In genomic region chr10:129465796-129466702, GRCh38 we compare ENCODE assay signal across 8 cellular contexts. TPM values are rescaled to one million over a fixed set of nuclear protein-coding genes. Genes with fewer than 3 reads are reported as not detected.
DNase-seq lines count a peak whose midpoint lies in the region; ATAC-seq, FAIRE-seq and TF ChIP-seq lines count a peak whose summit lies in the region.

No MANE protein-coding gene starts in this region.

- TF ChIP-seq CTCF in BE2C (IDR thresholded peaks at IDR 0.05; ENCODE audit: low read depth, low read length) (no peak), keratinocyte (optimal IDR thresholded peaks at IDR 0.05 in 1 of 3, IDR thresholded peaks at IDR 0.05 in 1 of 3, conservative IDR thresholded peaks at IDR 0.05 in 1 of 3; ENCODE audit: extremely low read depth in 1 of 3, insufficient read depth in 2 of 3, low read length in 3 of 3) (no peak), tibial artery (IDR thresholded peaks at IDR 0.05) (no peak)

- DNase-seq in BE2C (no peak), keratinocyte (ENCODE audit: low read depth, low spot score) (no peak), tibial artery (no peak), HEK293T (ENCODE audit: extremely low spot score) (no peak)
- DNase-seq in activated effector memory CD4-positive, alpha-beta T cell treated with anti-CD3 and anti-CD28 coated beads, Interleukin-2, amount 50 U/mL, for 16 hours = no peak
- no peak for DNase-seq in stimulated activated CD4-positive, alpha-beta T cell treated with anti-CD3 and anti-CD28 coated beads, Interleukin-2, amount 100 ng/mL, for 48 hours

- H3K9me3 ChIP-seq in BE2C = no peaks in the 10 kb centered on the region
- H3K9me3 ChIP-seq in keratinocyte (ENCODE audit: control insufficient read depth, low read depth, low read length) = no peaks in the 10 kb centered on the region
- no peaks in the 10 kb centered on the region for H3K9me3 ChIP-seq in tibial artery

- H3K36me3 ChIP-seq in BE2C (no peaks in the 10 kb centered on the region), keratinocyte (ENCODE audit: control insufficient read depth in 2 of 2, extremely low read depth in 1 of 2, insufficient read depth in 2 of 2, low read length in 2 of 2) (no peaks in the 10 kb centered on the region), tibial artery (peaks cover 0 to 8% (median 0%) of the 10 kb centered on the region in 3 donors)

- H3K9me1 ChIP-seq in keratinocyte (ENCODE audit: control insufficient read depth, extremely low read depth, insufficient read depth, low read length) = no peaks in the 10 kb centered on the region

- H3K27me3 ChIP-seq in BE2C = no peaks in the 10 kb centered on the region
- H3K27me3 ChIP-seq in keratinocyte (ENCODE audit: control insufficient read depth, extremely low read depth, insufficient read depth, low read length) = no peaks in the 10 kb centered on the region
- no peaks in the 10 kb centered on the region for H3K27me3 ChIP-seq in tibial artery

- peak overlapping the region; percentile 79 for H3K4me3 Mint-ChIP-seq in activated T-helper 17 cell treated with anti-CD3 and anti-CD28 coated beads, Interleukin-2, amount 50 U/mL, for 72 hours

- H3K27me3 Mint-ChIP-seq in activated T-helper 17 cell treated with anti-CD3 and anti-CD28 coated beads, Interleukin-2, amount 50 U/mL, for 72 hours = no peaks in the 10 kb centered on the region

- POLR2A ChIA-PET in HEK293T (lab: Yijun Ruan, JAX) = interaction anchor here (1.0 kb wide), 1 partner anchor 12 kb away, joined by 3 read pairs; no protein-coding TSS in a partner anchor

- dilution Hi-C loops in keratinocyte (cut with MboI; ENCODE audit: extremely low pct_ligation_motif_present, low sequenced_read_pairs) = no loop called here

- CTCF ChIA-PET in HEK293T (lab: Yijun Ruan, JAX) = no interaction called here

- H3K4me1 Mint-ChIP-seq in activated T-helper 17 cell treated with anti-CD3 and anti-CD28 coated beads, Interleukin-2, amount 50 U/mL, for 72 hours = no peaks in the 10 kb centered on the region

- H3K4me1 ChIP-seq in BE2C (peaks cover 4% of the 10 kb centered on the region; the same call in 1 of the 2 replicates), keratinocyte (ENCODE audit: control insufficient read depth, extremely low read depth, insufficient read depth, low read length) (peaks cover 12% of the 10 kb centered on the region), tibial artery (peaks cover 0 to 17% (median 12%) of the 10 kb centered on the region in 4 donors)

- ATAC-seq in HG02623 (IDR thresholded peaks at IDR 0.05; ENCODE audit: unreplicated experiment) = peak; percentile 3
- ATAC-seq in activated T-helper 17 cell treated with anti-CD3 and anti-CD28 coated beads, Interleukin-2, amount 50 U/mL, for 72 hours (replicated peaks) = no peak

- intact Hi-C loops in tibial artery (cut with DNase I; ENCODE audit: low total_unique reads) = loop anchor here (10.0 kb wide), 1 partner anchor 489 kb away; no protein-coding TSS in a partner anchor

- H2AFZ ChIP-seq in keratinocyte (ENCODE audit: control insufficient read depth, low read length) = peak overlapping the region; percentile 92

- peak overlapping the region; percentile 72 for H3K4me2 ChIP-seq in keratinocyte (ENCODE audit: control insufficient read depth, extremely low read depth, insufficient read depth, low read depth, low read length)

- H3K27ac ChIP-seq in keratinocyte (ENCODE audit: control insufficient read depth, insufficient read depth, low read length) = peak overlapping the region; percentile 27
- peak overlapping the region; percentile 81 to 88 for H3K27ac ChIP-seq in tibial artery

- H3K4me3 ChIP-seq in BE2C (ENCODE audit: low read depth, low read length) = peak overlapping the region; percentile 50
- H3K4me3 ChIP-seq in keratinocyte (ENCODE audit: control insufficient read depth in 2 of 3, extremely low read depth in 1 of 3, insufficient read depth in 2 of 3, low read depth in 1 of 3, low read length in 3 of 3) = peak overlapping the region; percentile 46 to 61 (median 58)
- peak overlapping the region; percentile 59 to 93 for H3K4me3 ChIP-seq in tibial artery

- peaks cover 11% of the 10 kb centered on the region for H3K36me3 Mint-ChIP-seq in activated T-helper 17 cell treated with anti-CD3 and anti-CD28 coated beads, Interleukin-2, amount 50 U/mL, for 72 hours (ENCODE audit: low read depth)

- peak overlapping the region; percentile 68 for H3K9ac ChIP-seq in keratinocyte (ENCODE audit: control insufficient read depth, extremely low read depth, insufficient read depth, low read length)

- no peaks in the 10 kb centered on the region for H3K9me3 Mint-ChIP-seq in activated T-helper 17 cell treated with anti-CD3 and anti-CD28 coated beads, Interleukin-2, amount 50 U/mL, for 72 hours

- H4K20me1 ChIP-seq in keratinocyte (ENCODE audit: control insufficient read depth, extremely low read depth, insufficient read depth, low read length) = no peaks in the 10 kb centered on the region

- no peak overlapping the region for H3K27ac Mint-ChIP-seq in activated T-helper 17 cell treated with anti-CD3 and anti-CD28 coated beads, Interleukin-2, amount 50 U/mL, for 72 hours

- peak; percentile 5 for FAIRE-seq in keratinocyte (lab: Jason Lieb, UNC)

- no peaks in the 10 kb centered on the region for H3K79me2 ChIP-seq in keratinocyte (ENCODE audit: control insufficient read depth, insufficient read depth, low read length)

TF ChIP-seq in HEK293T, 16 proteins besides CTCF, POLR2A, EP300 and RAD21:
- TF ChIP-seq FOXM1 (IDR thresholded peaks at IDR 0.05; ENCODE audit: borderline replicate concordance) (no peak), LEF1 (IDR thresholded peaks at IDR 0.05; ENCODE audit: borderline replicate concordance) (no peak), ZNF384 (IDR thresholded peaks at IDR 0.05) (no peak), NFRKB (IDR thresholded peaks at IDR 0.05) (no peak), BHLHE40 (IDR thresholded peaks at IDR 0.05; ENCODE audit: borderline replicate concordance) (no peak)

RNA-seq across cellular contexts. Expression of gene MGMT, which starts 1.0 kb away (rescaled TPM):
- polyA plus RNA-seq in BE2C (2012; ENCODE audit: insufficient read depth, insufficient read length, low read depth) = 2.7 TPM
- 10 to 100 TPM; 18.7 to 22.4 TPM for total RNA-seq in activated T-helper 17 cell treated with anti-CD3 and anti-CD28 coated beads, Interleukin-2, amount 50 U/mL, for 72 hours
- 15.2 to 17.2 TPM (median 15.2 TPM) in 3 replicates for polyA plus RNA-seq in keratinocyte
- polyA plus RNA-seq in keratinocyte (2011; ENCODE audit: low read depth) = 2.5 TPM
- 11.2 and 21.2 TPM in 2 replicates for polyA plus RNA-seq in keratinocyte (2011; cell fraction: cytosol; rRNA removed)
- 10.8 and 15.2 TPM in 2 replicates for polyA plus RNA-seq in keratinocyte (2011; cell fraction: nucleus; rRNA removed)
- polyA plus RNA-seq in keratinocyte (2012; ENCODE audit: low replicate concordance) = 10.9 and 18.4 TPM in 2 replicates
- polyA minus RNA-seq in keratinocyte = 5.7 to 12.9 TPM (median 9.3 TPM) in 3 replicates
- polyA minus RNA-seq in keratinocyte (2011; cell fraction: cytosol; rRNA and poly(A)+ RNA removed) = 6.3 TPM
- polyA minus RNA-seq in keratinocyte (2011; cell fraction: nucleus; rRNA and poly(A)+ RNA removed) = 9.1 and 12.2 TPM in 2 replicates
